ENCODE assay signal across 10 cellular contexts in genomic region chr11:48028909-48029685, GRCh38. TPM values are rescaled to one million over a fixed set of nuclear protein-coding genes. Genes with fewer than 3 reads are reported as not detected.
DNase-seq lines count a peak whose midpoint lies in the region; ATAC-seq and TF ChIP-seq lines count a peak whose summit lies in the region.
"Had no signal": no experiment of that assay in that cellular context is flagged by ENCODE, and none has a peak within 500 bp of the region (broad histone marks: within the 10 kb centered on the region; RNA-seq: fewer than 3 reads in every experiment).

No MANE protein-coding gene starts in this region.

- no peak overlapping the region for H3K4me3 ChIP-seq in PC-3 (ENCODE audit: low read length)
- no peak overlapping the region for H3K4me3 ChIP-seq in colonic mucosa

- CTCF ChIA-PET in PC-3 (lab: Charles Lee): no interaction called here

- H3K4me2 ChIP-seq in PC-3 (ENCODE audit: low read length): no peak overlapping the region

- H2AFZ ChIP-seq in PC-3 (ENCODE audit: low read length): no peak overlapping the region

- ATAC-seq in PC-3 (peak; percentile 56; the same call in 1 of the 2 replicates), omental fat pad (ENCODE audit: low FRiP score) (peak; percentile 40), GM21529 (IDR thresholded peaks at IDR 0.05; ENCODE audit: unreplicated experiment) (no peak), GM21717 (IDR thresholded peaks at IDR 0.05; ENCODE audit: unreplicated experiment) (no peak)
- ATAC-seq: HCT116 had no signal

- H3K4me1 ChIP-seq in PC-3 (ENCODE audit: insufficient read depth, low read length) (peaks cover 7% of the 10 kb centered on the region), colonic mucosa (peaks cover 14% of the 10 kb centered on the region)

- H3K9ac ChIP-seq in PC-3 (ENCODE audit: low read length) (no peak overlapping the region), colonic mucosa (ENCODE audit: low read depth in 2 of 2, low read length in 2 of 2) (no peak overlapping the region)

- H3K79me2 ChIP-seq in PC-3 (ENCODE audit: low read length): peaks cover 39% of the 10 kb centered on the region

- TF ChIP-seq CTCF in PC-3 (conservative IDR thresholded peaks at IDR 0.05; ENCODE audit: low read depth, low read length): no peak
- TF ChIP-seq CTCF in colonic mucosa (IDR thresholded peaks at IDR 0.05): no peak
- TF ChIP-seq CTCF in omental fat pad (IDR thresholded peaks at IDR 0.05): no peak

- DNase-seq in ELR (ENCODE audit: low read depth) (peak; percentile 48), PC-3 (no peak), colonic mucosa (no peak), omental fat pad (ENCODE audit: low spot score) (no peak), NCI-H146 (lab: John Stamatoyannopoulos, UW) (no peak)
- DNase-seq: activated CD8-positive, alpha-beta memory T cell treated with anti-CD3 and anti-CD28 coated beads for 24 hours; RPMI8226 had no signal

- BruUV-seq in PC-3 (replicated peaks; lab: Mats Ljungman, UMichigan): no TSS peak

- H3F3A ChIP-seq in PC-3 (ENCODE audit: low read length, unreplicated experiment): no peaks in the 10 kb centered on the region

- no peak overlapping the region for H3K27ac ChIP-seq in PC-3 (ENCODE audit: low read length)
- peak overlapping the region; percentile 4 for H3K27ac ChIP-seq in colonic mucosa

- H3K9me3 ChIP-seq in PC-3 (ENCODE audit: low read length) (no peaks in the 10 kb centered on the region), colonic mucosa (no peaks in the 10 kb centered on the region)

- POLR2A ChIA-PET in PC-3 (lab: Charles Lee; ENCODE audit: unreplicated experiment): no interaction called here

- intact Hi-C loops in PC-3 (cut with micrococcal nuclease): no loop called here
- intact Hi-C loops in colonic mucosa (cut with DNase I): no loop called here

- H3K36me3 ChIP-seq in PC-3 (ENCODE audit: low read depth, low read length) (no peaks in the 10 kb centered on the region; the same call in 1 of the 2 replicates), colonic mucosa (no peaks in the 10 kb centered on the region)

- no peaks in the 10 kb centered on the region for H3K9me2 ChIP-seq in PC-3 (replicated peaks; ENCODE audit: low read length)

- H3K27me3 ChIP-seq in PC-3 (ENCODE audit: low read length): no peaks in the 10 kb centered on the region
- no peaks in the 10 kb centered on the region for H3K27me3 ChIP-seq in colonic mucosa

- no peaks in the 10 kb centered on the region; the same call in 1 of the 2 replicates for H4K20me1 ChIP-seq in PC-3 (ENCODE audit: low read length)

RNA-seq across cellular contexts. Expression of gene PTPRJ, which starts 48.7 kb away (rescaled TPM):
- 10.5 and 12.8 TPM in 2 replicates for total RNA-seq in PC-3 (2014; rRNA removed)
- total RNA-seq in colonic mucosa: 10 to 100 TPM; 37.5 to 45.7 TPM
- total RNA-seq in omental fat pad: 10 to 100 TPM in 3 of 4 donors, 1 to 10 TPM in 1; 9.8 to 17.8 (median 14.2) TPM

Comparison
In these comparisons a context has a peak if more than half of its experiments do, and no peak if none do; other contexts are left out.
1. ATAC-seq: peak in PC-3 (single experiment) and omental fat pad (single experiment); none in GM21529 (single experiment) and GM21717 (single experiment).